In the genomic region with DNA sequence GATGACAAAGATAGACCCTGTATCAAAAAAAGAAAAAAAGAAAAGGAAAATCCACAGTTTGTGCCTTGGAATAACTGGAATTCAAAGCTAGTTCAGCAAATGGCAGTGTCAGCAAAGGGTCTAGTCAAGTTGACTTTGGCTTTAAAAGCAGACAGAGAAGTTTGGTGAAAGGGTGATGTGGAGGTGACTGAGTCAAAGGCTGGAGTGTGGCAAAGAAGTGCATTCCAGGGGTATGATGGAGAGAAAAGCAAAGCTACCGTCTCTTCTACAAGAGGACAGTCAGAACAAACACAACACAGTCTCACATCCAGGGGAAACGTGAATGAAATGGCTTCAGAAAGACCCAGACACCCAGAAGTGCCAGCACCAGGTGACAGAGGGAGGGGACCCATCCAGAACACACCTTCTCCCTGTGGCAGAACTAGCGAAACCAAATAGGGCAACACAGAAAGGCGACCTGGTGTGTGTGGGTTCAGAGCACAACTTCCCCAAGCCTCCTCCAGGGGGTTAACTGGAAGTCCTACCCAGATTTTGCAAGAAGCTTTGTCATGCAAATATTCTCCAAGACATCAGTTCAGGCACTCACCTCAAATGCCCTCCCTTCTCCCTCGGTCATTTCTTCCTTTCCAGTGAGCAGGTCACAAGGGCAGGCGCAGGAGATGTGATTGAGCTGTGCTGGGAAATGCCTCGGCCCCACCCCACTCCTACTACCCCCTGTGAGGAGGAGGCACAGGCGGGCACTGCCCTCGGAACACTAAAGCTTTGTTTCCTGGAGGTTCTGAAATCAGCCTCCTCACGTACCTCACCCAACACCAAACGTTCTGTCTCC, we compare ENCODE assay signal across 8 cellular contexts.
DNase-seq lines count a peak whose midpoint lies in the region; ATAC-seq and TF ChIP-seq lines count a peak whose summit lies in the region.

No MANE protein-coding gene starts in this region.

- BruUV-seq in IMR-90 (replicated peaks; lab: Mats Ljungman, UMichigan): no TSS peak

- H2BK120ac ChIP-seq in IMR-90 (ENCODE audit: low read depth, low read length): peak overlapping the region; percentile 67

- peak overlapping the region; percentile 13 for H3K27ac ChIP-seq in IMR-90 (ENCODE audit: insufficient read depth, low read length)
- H3K27ac ChIP-seq in body of pancreas: peak overlapping the region; percentile 34 to 74 (median 52)
- H3K27ac ChIP-seq in neural progenitor cell: no peak overlapping the region

- in situ Hi-C loops in IMR-90 (cut with MboI; ENCODE audit: low sequenced_read_pairs): no loop called here

- no peak overlapping the region for H3K4me3 Mint-ChIP-seq in neural progenitor cell
- H3K4me3 Mint-ChIP-seq in activated naive CD8-positive, alpha-beta T cell treated with anti-CD3 and anti-CD28 coated beads, Interleukin-2, amount 50 U/mL, for 24 hours: no peak overlapping the region

- H4K5ac ChIP-seq in IMR-90 (ENCODE audit: low read depth, low read length): peak overlapping the region; percentile 52

- peaks cover 12% of the 10 kb centered on the region for H3K9me1 ChIP-seq in IMR-90 (ENCODE audit: insufficient read depth, low read length)

- H2AFZ ChIP-seq in IMR-90 (replicated peaks; ENCODE audit: low read length, poor library complexity) (peak overlapping the region; percentile 67), neural progenitor cell (replicated peaks) (peak overlapping the region; percentile 32)

- DNase-seq in IMR-90 (peak; percentile 73), body of pancreas (peak; percentile 40 to 68 (median 52)), neural progenitor cell (ENCODE audit: low spot score) (peak; percentile 78), GDM1 (lab: John Stamatoyannopoulos, UW) (no peak)
- DNase-seq in activated naive CD8-positive, alpha-beta T cell treated with anti-CD3 and anti-CD28 coated beads, Interleukin-2, amount 50 U/mL, for 24 hours: no peak
- DNase-seq in activated CD4-positive, alpha-beta T cell treated with anti-CD3 and anti-CD28 coated beads for 48 hours: no peak

- peak; percentile 13; the same call in 1 of the 2 replicates for TF ChIP-seq CTCF in GM12874 (IDR thresholded peaks at IDR 0.05; ENCODE audit: insufficient read depth, low read depth, low read length)
- peak; percentile 24; the same call in 1 of the 2 replicates for TF ChIP-seq CTCF in IMR-90 (conservative IDR thresholded peaks at IDR 0.05; ENCODE audit: low read depth, low read length)
- peak in 3 of 7 experiments; percentile 2 to 8 (median 7) for TF ChIP-seq CTCF in body of pancreas (IDR thresholded peaks at IDR 0.05)
- TF ChIP-seq CTCF in neural progenitor cell (IDR thresholded peaks at IDR 0.05): peak; percentile 43

- peak overlapping the region; percentile 81 for H2AK5ac ChIP-seq in IMR-90 (ENCODE audit: low read depth, low read length)

- H3K9ac ChIP-seq in IMR-90 (ENCODE audit: low read depth, low read length): no peak overlapping the region
- no peak overlapping the region for H3K9ac ChIP-seq in neural progenitor cell

- H3K4me1 Mint-ChIP-seq in neural progenitor cell: peaks cover 16% of the 10 kb centered on the region
- no peaks in the 10 kb centered on the region for H3K4me1 Mint-ChIP-seq in activated naive CD8-positive, alpha-beta T cell treated with anti-CD3 and anti-CD28 coated beads, Interleukin-2, amount 50 U/mL, for 24 hours

- H3K79me2 ChIP-seq in neural progenitor cell (ENCODE audit: low read depth): no peaks in the 10 kb centered on the region

- peak overlapping the region; percentile 58; the same call in 1 of the 2 replicates for H3K18ac ChIP-seq in IMR-90 (ENCODE audit: low read depth, low read length)

- ATAC-seq in IMR-90 (ENCODE audit: low read depth) (peak; percentile 54), body of pancreas (peak; percentile 86)
- no peak for ATAC-seq in activated naive CD8-positive, alpha-beta T cell treated with anti-CD3 and anti-CD28 coated beads, Interleukin-2, amount 50 U/mL, for 24 hours
- ATAC-seq in activated CD4-positive, CD25-positive, alpha-beta regulatory T cell treated with anti-CD3 and anti-CD28 coated beads, Interleukin-2, amount 50 U/mL, for 24 hours: no peak

- H4K91ac ChIP-seq in IMR-90 (ENCODE audit: insufficient read depth, low read depth, low read length): peak overlapping the region; percentile 63

- POLR2A ChIA-PET in IMR-90 (lab: Charles Lee; ENCODE audit: unreplicated experiment): interaction anchor here (0.6 to 0.7 kb wide), 2 partner anchors 10 to 557 kb away, joined by 3 to 7 read pairs; no protein-coding TSS in a partner anchor

- peaks cover 16% of the 10 kb centered on the region for H3K4me1 ChIP-seq in IMR-90 (ENCODE audit: control insufficient read depth, insufficient read depth, low read length)
- peaks cover 8% of the 10 kb centered on the region for H3K4me1 ChIP-seq in body of pancreas
- peaks cover 10% of the 10 kb centered on the region for H3K4me1 ChIP-seq in neural progenitor cell

- peak overlapping the region; percentile 35 for H2BK5ac ChIP-seq in IMR-90 (ENCODE audit: low read depth, low read length, poor library complexity, severe bottlenecking)

- H3K36me3 ChIP-seq in IMR-90 (ENCODE audit: control insufficient read depth, insufficient read depth, low read length) (no peaks in the 10 kb centered on the region), body of pancreas (replicated peaks in 1 of 2; ENCODE audit: insufficient read depth in 1 of 2, low read depth in 2 of 2) (no peaks in the 10 kb centered on the region), neural progenitor cell (no peaks in the 10 kb centered on the region)

- no peak overlapping the region for H3K56ac ChIP-seq in IMR-90 (ENCODE audit: extremely low read depth, insufficient read depth, low read length)

- peaks cover 5% of the 10 kb centered on the region for H3K27me3 Mint-ChIP-seq in neural progenitor cell (ENCODE audit: insufficient read depth, low read depth)
- H3K27me3 Mint-ChIP-seq in activated naive CD8-positive, alpha-beta T cell treated with anti-CD3 and anti-CD28 coated beads, Interleukin-2, amount 50 U/mL, for 24 hours: peaks cover 23% of the 10 kb centered on the region

- H4K8ac ChIP-seq in IMR-90 (ENCODE audit: low read depth in 2 of 2, low read length in 2 of 2): peak overlapping the region in 1 of 2 experiments; percentile 75; a peak in 2 of 4 replicates

- dilution Hi-C loops in IMR-90 (cut with HindIII; ENCODE audit: low sequenced_read_pairs, unreplicated experiment): no loop called here

- CTCF ChIA-PET in IMR-90 (lab: Yijun Ruan, JAX): interaction anchor here (0.6 to 1.0 kb wide), 2 partner anchors 8 to 64 kb away, joined by 3 to 4 read pairs; no protein-coding TSS in a partner anchor

- H3K4ac ChIP-seq in IMR-90 (ENCODE audit: low read depth, low read length): peak overlapping the region; percentile 70

- H3K23ac ChIP-seq in IMR-90 (ENCODE audit: low read depth, low read length): peak overlapping the region; percentile 3; the same call in 1 of the 2 replicates

- no peaks in the 10 kb centered on the region for H3K79me1 ChIP-seq in IMR-90 (ENCODE audit: low read depth in 1 of 2, low read length in 2 of 2)

- H3K4me2 ChIP-seq in IMR-90 (ENCODE audit: low read depth, low read length) (peak overlapping the region; percentile 74), neural progenitor cell (peak overlapping the region; percentile 57)

- no peak for TF ChIP-seq POLR2A in IMR-90 (IDR thresholded peaks at IDR 0.05; ENCODE audit: low read depth, low read length)
- TF ChIP-seq POLR2A in body of pancreas (IDR thresholded peaks at IDR 0.05): peak in 2 of 3 donors; percentile 13 to 29

- TF ChIP-seq RAD21 in IMR-90 (IDR thresholded peaks at IDR 0.05; ENCODE audit: low read length): no peak

- WGBS in IMR-90 (ENCODE audit: extremely low coverage in 2 of 2, insufficient read length in 1 of 2), 2 experiments: 75% methylated on average over 2 of the region's 11 CpGs; no CpG with 5 or more reads in 1 of the 2 experiments
- WGBS in body of pancreas, 2 donors: 43 to 63% methylated on average over 11 of the region's 11 CpGs

- H3F3A ChIP-seq in neural progenitor cell (ENCODE audit: low read depth): peaks cover 11% of the 10 kb centered on the region

- peak overlapping the region; percentile 61; the same call in 1 of the 2 replicates for H2BK20ac ChIP-seq in IMR-90 (ENCODE audit: low read depth, low read length)

- peak overlapping the region; percentile 1 for H2AK9ac ChIP-seq in IMR-90 (replicated peaks; ENCODE audit: low read depth, low read length, poor library complexity)

- H3K9me3 Mint-ChIP-seq in neural progenitor cell: peaks cover 7% of the 10 kb centered on the region
- peaks cover 3% of the 10 kb centered on the region for H3K9me3 Mint-ChIP-seq in activated naive CD8-positive, alpha-beta T cell treated with anti-CD3 and anti-CD28 coated beads, Interleukin-2, amount 50 U/mL, for 24 hours

- H3K27me3 ChIP-seq in IMR-90 (ENCODE audit: control insufficient read depth, insufficient read depth, low read length) (no peaks in the 10 kb centered on the region), body of pancreas (no peaks in the 10 kb centered on the region), neural progenitor cell (no peaks in the 10 kb centered on the region)

- H4K20me1 ChIP-seq in IMR-90 (ENCODE audit: insufficient read depth, low read length) (peaks cover 3% of the 10 kb centered on the region; the same call in 1 of the 2 replicates), neural progenitor cell (ENCODE audit: low read depth) (no peaks in the 10 kb centered on the region)

- no peaks in the 10 kb centered on the region for H3K36me3 Mint-ChIP-seq in neural progenitor cell
- no peaks in the 10 kb centered on the region for H3K36me3 Mint-ChIP-seq in activated naive CD8-positive, alpha-beta T cell treated with anti-CD3 and anti-CD28 coated beads, Interleukin-2, amount 50 U/mL, for 24 hours (ENCODE audit: low read depth)

- peak overlapping the region; percentile 35 for H3K27ac Mint-ChIP-seq in neural progenitor cell
- no peak overlapping the region for H3K27ac Mint-ChIP-seq in activated naive CD8-positive, alpha-beta T cell treated with anti-CD3 and anti-CD28 coated beads, Interleukin-2, amount 50 U/mL, for 24 hours

- H2BK15ac ChIP-seq in IMR-90 (ENCODE audit: low read depth, low read length): 0 out of 3 replicates have a peak overlapping the region, but pooled peaks have one; percentile 15

- intact Hi-C loops in IMR-90 (cut with micrococcal nuclease) (no loop called here), body of pancreas (cut with DNase I) (no loop called here)

- no peaks in the 10 kb centered on the region for H3K9me3 ChIP-seq in IMR-90 (ENCODE audit: control insufficient read depth, insufficient read depth, low read length)
- peaks cover 0 to 2% (median 0%) of the 10 kb centered on the region in 3 donors for H3K9me3 ChIP-seq in body of pancreas
- H3K9me3 ChIP-seq in neural progenitor cell (ENCODE audit: low read depth): no peaks in the 10 kb centered on the region

- H3K4me3 ChIP-seq in IMR-90 (ENCODE audit: insufficient read depth, low read depth, low read length) (no peak overlapping the region), body of pancreas (no peak overlapping the region), neural progenitor cell (no peak overlapping the region)

- H3K14ac ChIP-seq in IMR-90 (replicated peaks; ENCODE audit: low read depth, low read length): peak overlapping the region; percentile 48; the same call in 1 of the 2 replicates

Comparison
In these comparisons a context has a peak if more than half of its experiments do, and no peak if none do; other contexts are left out.
1. ATAC-seq: peak in IMR-90 (single experiment) and body of pancreas (single experiment); none in activated naive CD8-positive, alpha-beta T cell treated with anti-CD3 and anti-CD28 coated beads, Interleukin-2, amount 50 U/mL, for 24 hours (single experiment) and activated CD4-positive, CD25-positive, alpha-beta regulatory T cell treated with anti-CD3 and anti-CD28 coated beads, Interleukin-2, amount 50 U/mL, for 24 hours (0 of 2).
2. DNase-seq: peak in IMR-90 (single experiment), body of pancreas (4 of 4) and neural progenitor cell (single experiment); none in activated naive CD8-positive, alpha-beta T cell treated with anti-CD3 and anti-CD28 coated beads, Interleukin-2, amount 50 U/mL, for 24 hours (single experiment), activated CD4-positive, alpha-beta T cell treated with anti-CD3 and anti-CD28 coated beads for 48 hours (single experiment) and GDM1 (single experiment).